22 cellular contexts compared by ENCODE assay signal in genomic region chr3:182814419-182815160, GRCh38. TPM values are rescaled to one million over a fixed set of nuclear protein-coding genes. Genes with fewer than 3 reads are reported as not detected.
A peak's percentile ranks its signal among the peaks of the same experiment; 100 is the strongest.
DNase-seq lines count a peak whose midpoint lies in the region; ATAC-seq and TF ChIP-seq lines count a peak whose summit lies in the region.
"Had no signal": no experiment of that assay in that cellular context is flagged by ENCODE, and none has a peak within 500 bp of the region (broad histone marks: within the 10 kb centered on the region; RNA-seq: fewer than 3 reads in every experiment).

No MANE protein-coding gene starts in this region.

- no peak overlapping the region for H3K4me3 Mint-ChIP-seq in chondrocyte (ENCODE audit: unreplicated experiment)
- H3K4me3 Mint-ChIP-seq: activated naive CD8-positive, alpha-beta T cell treated with anti-CD3 and anti-CD28 coated beads, Interleukin-2, amount 50 U/mL, for 24 hours; activated T-helper 17 cell treated with anti-CD3 and anti-CD28 coated beads, Interleukin-2, amount 50 U/mL, for 72 hours; brain; T-helper 2 cell treated with Interferon-gamma antibody and Interleukin-4, amounts not matched to agents 5 μg/mL and 100 μg/mL, for 36 hours; type B pancreatic cell had no signal

- WGBS in aorta, 2 donors: 84 to 89% methylated on average over 5 of the region's 5 CpGs

- H3K9me3 ChIP-seq in neutrophil (no peaks in the 10 kb centered on the region), aorta (ENCODE audit: control insufficient read depth, low read length) (no peaks in the 10 kb centered on the region)
- H3K9me3 ChIP-seq: pancreas, Peyer's patch, sigmoid colon, SJSA1 had no signal

- H3K4me3 ChIP-seq in neutrophil (ENCODE audit: low read depth in 1 of 2, low read length in 1 of 2): no peak overlapping the region
- no peak overlapping the region for H3K4me3 ChIP-seq in aorta (ENCODE audit: low read length in 2 of 2)
- H3K4me3 ChIP-seq in coronary artery: no peak overlapping the region
- H3K4me3 ChIP-seq: pancreas, Peyer's patch, sigmoid colon, SJSA1 had no signal

- peaks cover 20% of the 10 kb centered on the region for H3K4me1 Mint-ChIP-seq in chondrocyte (ENCODE audit: low read depth)

- H3K27ac ChIP-seq in neutrophil: peak overlapping the region; percentile 19
- no peak overlapping the region for H3K27ac ChIP-seq in aorta (ENCODE audit: low read depth in 1 of 2, low read length in 2 of 2)
- H3K27ac ChIP-seq in coronary artery: no peak overlapping the region
- H3K27ac ChIP-seq: pancreas, Peyer's patch, sigmoid colon, SJSA1, VCaP had no signal

- TF ChIP-seq CTCF in chondrocyte (IDR thresholded peaks at IDR 0.05) (no peak), neutrophil (IDR thresholded peaks at IDR 0.05) (no peak), coronary artery (IDR thresholded peaks at IDR 0.05) (no peak)

- intact Hi-C loops in aorta (cut with DNase I): no loop called here

- H3K27me3 Mint-ChIP-seq in chondrocyte (ENCODE audit: low read depth): no peaks in the 10 kb centered on the region
- H3K27me3 Mint-ChIP-seq: activated naive CD8-positive, alpha-beta T cell treated with anti-CD3 and anti-CD28 coated beads, Interleukin-2, amount 50 U/mL, for 24 hours; activated T-helper 17 cell treated with anti-CD3 and anti-CD28 coated beads, Interleukin-2, amount 50 U/mL, for 72 hours; brain; type B pancreatic cell had no signal

- no peaks in the 10 kb centered on the region for H3K9me3 Mint-ChIP-seq in chondrocyte (ENCODE audit: low read depth)
- H3K9me3 Mint-ChIP-seq: activated naive CD8-positive, alpha-beta T cell treated with anti-CD3 and anti-CD28 coated beads, Interleukin-2, amount 50 U/mL, for 24 hours; activated T-helper 17 cell treated with anti-CD3 and anti-CD28 coated beads, Interleukin-2, amount 50 U/mL, for 72 hours; brain; T-helper 2 cell treated with Interferon-gamma antibody and Interleukin-4, amounts not matched to agents 5 μg/mL and 100 μg/mL, for 36 hours; type B pancreatic cell had no signal

- H3K36me3 ChIP-seq in neutrophil: no peaks in the 10 kb centered on the region
- no peaks in the 10 kb centered on the region for H3K36me3 ChIP-seq in aorta (ENCODE audit: control insufficient read depth in 1 of 2, insufficient read depth in 2 of 2, low read length in 1 of 2)
- H3K36me3 ChIP-seq: pancreas, Peyer's patch, sigmoid colon, SJSA1 had no signal

- H3K36me3 Mint-ChIP-seq in chondrocyte (ENCODE audit: low read depth): peaks cover 2% of the 10 kb centered on the region

- peak overlapping the region; percentile 4 for H3K27ac Mint-ChIP-seq in chondrocyte (ENCODE audit: unreplicated experiment)
- H3K27ac Mint-ChIP-seq: activated naive CD8-positive, alpha-beta T cell treated with anti-CD3 and anti-CD28 coated beads, Interleukin-2, amount 50 U/mL, for 24 hours; activated T-helper 17 cell treated with anti-CD3 and anti-CD28 coated beads, Interleukin-2, amount 50 U/mL, for 72 hours; T-helper 2 cell treated with Interferon-gamma antibody and Interleukin-4, amounts not matched to agents 5 μg/mL and 100 μg/mL, for 36 hours; type B pancreatic cell had no signal

- H3K4me1 ChIP-seq in neutrophil (ENCODE audit: control insufficient read depth in 1 of 2, insufficient read depth in 1 of 2, low read depth in 1 of 2, low read length in 1 of 2): peaks cover 8 to 9% of the 10 kb centered on the region in 2 experiments
- H3K4me1 ChIP-seq in aorta (ENCODE audit: control insufficient read depth in 1 of 2, insufficient read depth in 2 of 2, low read length in 2 of 2): peaks cover 0 to 2% of the 10 kb centered on the region in 2 donors

- ATAC-seq in HG03432 (IDR thresholded peaks at IDR 0.05; ENCODE audit: unreplicated experiment) (peak; percentile 67), aorta (ENCODE audit: low FRiP score) (no peak), HG02642 (IDR thresholded peaks at IDR 0.05; ENCODE audit: poor library complexity, unreplicated experiment) (no peak)
- ATAC-seq: activated naive CD8-positive, alpha-beta T cell treated with anti-CD3 and anti-CD28 coated beads, Interleukin-2, amount 50 U/mL, for 24 hours; activated T-helper 17 cell treated with anti-CD3 and anti-CD28 coated beads, Interleukin-2, amount 50 U/mL, for 72 hours; pancreas had no signal

- H3K27me3 ChIP-seq in neutrophil: no peaks in the 10 kb centered on the region
- H3K27me3 ChIP-seq in aorta (ENCODE audit: control insufficient read depth in 1 of 2, insufficient read depth in 2 of 2, low read length in 1 of 2): no peaks in the 10 kb centered on the region
- H3K27me3 ChIP-seq: pancreas, Peyer's patch, sigmoid colon, SJSA1 had no signal

- DNase-seq in NCI-H82 (lab: John Stamatoyannopoulos, UW) (peak; percentile 56), NCI-H82 treated with DMSO at 0.1 percent for 48 hours (lab: John Stamatoyannopoulos, UW; ENCODE audit: unreplicated experiment) (no peak), chondrocyte (ENCODE audit: low spot score) (no peak), aorta (no peak), coronary artery (ENCODE audit: low spot score) (no peak)
- DNase-seq: activated CD4-positive, alpha-beta T cell treated with anti-CD3 and anti-CD28 coated beads, Interleukin-2, amount 50 U/mL, for 1 hour; activated naive CD8-positive, alpha-beta T cell treated with anti-CD3 and anti-CD28 coated beads, Interleukin-2, amount 50 U/mL, for 24 hours; kidney; NCI-H446 treated with DMSO at 0.1 percent for 48 hours; pancreas; Peyer's patch; sigmoid colon; stimulated activated CD4-positive, alpha-beta T cell treated with anti-CD3 and anti-CD28 coated beads, Interleukin-15, amount 100 ng/mL, for 24 hours had no signal

RNA-seq across cellular contexts. Expression of gene ATP11B, which starts 21.3 kb away (rescaled TPM):
- total RNA-seq in chondrocyte: 71.7 to 73.2 TPM (median 71.9 TPM) in 3 replicates
- total RNA-seq in aorta: 10 to 100 TPM; 62.5 to 70.3 TPM
- 10 to 100 TPM in 1 of 2 donors, 1 to 10 TPM in 1; 8.9 to 12.4 TPM for polyA plus RNA-seq in aorta
